8 cellular contexts compared by ENCODE assay signal in genomic region chr3:15269091-15269989, GRCh38.
DNase-seq lines count a peak whose midpoint lies in the region; ATAC-seq and TF ChIP-seq lines count a peak whose summit lies in the region.

No MANE protein-coding gene starts in this region.

- H3K4me3 ChIP-seq in HUES6 (ENCODE audit: low read depth, low read length) (no peak overlapping the region), cardiac fibroblast (replicated peaks in 1 of 2; ENCODE audit: low read depth in 2 of 2, low read length in 2 of 2) (peak overlapping the region in 1 of 2 donors; percentile 15)

- peaks cover 1% of the 10 kb centered on the region for H3K36me3 Mint-ChIP-seq in progenitor cell of endocrine pancreas (ENCODE audit: insufficient read depth)

- H3K9ac ChIP-seq in HUES6 (ENCODE audit: low read length) = peak overlapping the region; percentile 10

- H3K9me3 Mint-ChIP-seq in progenitor cell of endocrine pancreas (ENCODE audit: low read depth) = no peaks in the 10 kb centered on the region

- H3K4me1 Mint-ChIP-seq in progenitor cell of endocrine pancreas (ENCODE audit: low read depth) = no peaks in the 10 kb centered on the region

- H3K4me3 Mint-ChIP-seq in progenitor cell of endocrine pancreas (ENCODE audit: low read depth) = no peak overlapping the region

- TF ChIP-seq CTCF in cardiac fibroblast (IDR thresholded peaks at IDR 0.05; ENCODE audit: low read depth, low read length) = no peak
- no peak for TF ChIP-seq CTCF in progenitor cell of endocrine pancreas (IDR thresholded peaks at IDR 0.05; ENCODE audit: unreplicated experiment)

- no peaks in the 10 kb centered on the region for H3K27me3 ChIP-seq in HUES6 (ENCODE audit: control insufficient read depth, insufficient read depth, low read length)
- H3K27me3 ChIP-seq in layer of hippocampus (ENCODE audit: control insufficient read depth, insufficient read depth, low read length) = no peaks in the 10 kb centered on the region

- peaks cover 32% of the 10 kb centered on the region for H3K4me1 ChIP-seq in HUES6 (ENCODE audit: control insufficient read depth, insufficient read depth, low read length)

- no peaks in the 10 kb centered on the region for H3K9me3 ChIP-seq in HUES6 (ENCODE audit: control insufficient read depth, insufficient read depth, low read depth, low read length)

- DNase-seq in AG08396 (ENCODE audit: low spot score) (peak; percentile 64), cardiac fibroblast (ENCODE audit: low read depth in 2 of 2) (peak; percentile 96 to 97), progenitor cell of endocrine pancreas (ENCODE audit: low spot score, unreplicated experiment) (no peak)
- DNase-seq in activated CD4-positive, CD25-positive, alpha-beta regulatory T cell treated with anti-CD3 and anti-CD28 coated beads, Interleukin-2, amount 50 U/mL, for 72 hours = peak; percentile 83
- DNase-seq in stimulated activated CD4-positive, alpha-beta T cell treated with anti-CD3 and anti-CD28 coated beads, Interleukin-2, amount 100 ng/mL, for 4 hours (ENCODE audit: low read depth) = peak; percentile 86

- H3K27ac ChIP-seq in HUES6 (ENCODE audit: low read depth, low read length) (no peak overlapping the region; the same call in 1 of the 2 replicates), layer of hippocampus (ENCODE audit: low read depth, low read length) (peak overlapping the region; percentile 68)

- no peaks in the 10 kb centered on the region for H3K27me3 Mint-ChIP-seq in progenitor cell of endocrine pancreas

- peak; percentile 59 for ATAC-seq in GM19463 (IDR thresholded peaks at IDR 0.05; ENCODE audit: unreplicated experiment)

- no peak overlapping the region for H3K27ac Mint-ChIP-seq in progenitor cell of endocrine pancreas

- H3K36me3 ChIP-seq in HUES6 (ENCODE audit: control insufficient read depth, insufficient read depth, low read length) = no peaks in the 10 kb centered on the region
